ENCODE assay signal across 9 cellular contexts in genomic region chr14:34365309-34365915, GRCh38.
DNase-seq lines count a peak whose midpoint lies in the region; ATAC-seq, FAIRE-seq and TF ChIP-seq lines count a peak whose summit lies in the region.
"Had no signal": no experiment of that assay in that cellular context is flagged by ENCODE, and none has a peak within 500 bp of the region (broad histone marks: within the 10 kb centered on the region; RNA-seq: fewer than 3 reads in every experiment).

No MANE protein-coding gene starts in this region.

- POLR2A ChIA-PET in T-cell (lab: Charles Lee), result no interaction called here

- no peaks in the 10 kb centered on the region for H3K27me3 ChIP-seq in bronchial epithelial cell (ENCODE audit: control insufficient read depth, insufficient read depth, low read length)

- no peak for FAIRE-seq in bronchial epithelial cell (lab: Jason Lieb, UNC)

- CTCF ChIA-PET in T-cell (lab: Charles Lee), result interaction anchor here in 1 of 2 donors (0.6 kb wide), 1 partner anchor 39 kb away, joined by 5 read pairs; no protein-coding TSS in a partner anchor

- no peak overlapping the region for H3K4me3 ChIP-seq in bronchial epithelial cell (ENCODE audit: low read depth, low read length)

- H3K36me3 ChIP-seq in bronchial epithelial cell (ENCODE audit: control insufficient read depth, insufficient read depth, low read length), result no peaks in the 10 kb centered on the region

- H3K27ac Mint-ChIP-seq in stimulated activated naive B cell treated with anti-CD40 and anti-IgM and Interleukin-4, amounts not matched to agents 10 μg/mL and 1 μg/mL and 100 μg/mL, for 72 hours, result no peak overlapping the region
- H3K27ac Mint-ChIP-seq in stimulated activated effector memory CD8-positive, alpha-beta T cell treated with anti-CD3 and anti-CD28 coated beads, Interleukin-12 subunit alpha, Interleukin-12 subunit beta, amount 100 ng/mL, for 72 hours, result no peak overlapping the region
- no peak overlapping the region for H3K27ac Mint-ChIP-seq in T-cell

- DNase-seq in DMS114 treated with DMSO at 0.1 percent for 48 hours (lab: John Stamatoyannopoulos, UW; ENCODE audit: unreplicated experiment) (peak; percentile 25), NCI-H460 (ENCODE audit: extremely low read depth, low read depth) (peak; percentile 38), bronchial epithelial cell (ENCODE audit: low read depth) (no peak), midbrain (lab: John Stamatoyannopoulos, UW) (peak; percentile 30), NCI-H526 treated with DMSO at 0.1 percent for 48 hours (lab: John Stamatoyannopoulos, UW) (no peak), T-cell (no peak)
- no peak for DNase-seq in stimulated activated naive B cell treated with anti-CD40 and anti-IgM and Interleukin-4, amounts not matched to agents 10 μg/mL and 1 μg/mL and 100 μg/mL, for 72 hours
- no peak for DNase-seq in stimulated activated effector memory CD8-positive, alpha-beta T cell treated with anti-CD3 and anti-CD28 coated beads, Interleukin-12 subunit alpha, Interleukin-12 subunit beta, amount 100 ng/mL, for 72 hours (ENCODE audit: low spot score in 2 of 2)
- DNase-seq: activated gamma-delta T cell treated with Interleukin-2 at 50 U/mL for 16 hours had no signal

- H3K36me3 Mint-ChIP-seq in stimulated activated naive B cell treated with anti-CD40 and anti-IgM and Interleukin-4, amounts not matched to agents 10 μg/mL and 1 μg/mL and 100 μg/mL, for 72 hours, result no peaks in the 10 kb centered on the region
- no peaks in the 10 kb centered on the region for H3K36me3 Mint-ChIP-seq in stimulated activated effector memory CD8-positive, alpha-beta T cell treated with anti-CD3 and anti-CD28 coated beads, Interleukin-12 subunit alpha, Interleukin-12 subunit beta, amount 100 ng/mL, for 72 hours
- no peaks in the 10 kb centered on the region for H3K36me3 Mint-ChIP-seq in T-cell

- H3K4me1 Mint-ChIP-seq in stimulated activated naive B cell treated with anti-CD40 and anti-IgM and Interleukin-4, amounts not matched to agents 10 μg/mL and 1 μg/mL and 100 μg/mL, for 72 hours, result no peaks in the 10 kb centered on the region
- no peaks in the 10 kb centered on the region for H3K4me1 Mint-ChIP-seq in stimulated activated effector memory CD8-positive, alpha-beta T cell treated with anti-CD3 and anti-CD28 coated beads, Interleukin-12 subunit alpha, Interleukin-12 subunit beta, amount 100 ng/mL, for 72 hours
- no peaks in the 10 kb centered on the region for H3K4me1 Mint-ChIP-seq in T-cell

- no peak for ATAC-seq in stimulated activated naive B cell treated with anti-CD40 and anti-IgM and Interleukin-4, amounts not matched to agents 10 μg/mL and 1 μg/mL and 100 μg/mL, for 72 hours (replicated peaks)
- ATAC-seq in stimulated activated effector memory CD8-positive, alpha-beta T cell treated with anti-CD3 and anti-CD28 coated beads, Interleukin-12 subunit alpha, Interleukin-12 subunit beta, amount 100 ng/mL, for 72 hours, result no peak
- no peak for ATAC-seq in T-cell (replicated peaks in 1 of 4)

- no peaks in the 10 kb centered on the region for H3K9me3 Mint-ChIP-seq in stimulated activated naive B cell treated with anti-CD40 and anti-IgM and Interleukin-4, amounts not matched to agents 10 μg/mL and 1 μg/mL and 100 μg/mL, for 72 hours
- H3K9me3 Mint-ChIP-seq in stimulated activated effector memory CD8-positive, alpha-beta T cell treated with anti-CD3 and anti-CD28 coated beads, Interleukin-12 subunit alpha, Interleukin-12 subunit beta, amount 100 ng/mL, for 72 hours, result no peaks in the 10 kb centered on the region
- no peaks in the 10 kb centered on the region for H3K9me3 Mint-ChIP-seq in T-cell

- peak; percentile 5 for TF ChIP-seq CTCF in bronchial epithelial cell (IDR thresholded peaks at IDR 0.05; ENCODE audit: insufficient read depth, low read length, severe bottlenecking)

- peaks cover 22 to 33% of the 10 kb centered on the region in 2 donors for H3K27me3 Mint-ChIP-seq in stimulated activated naive B cell treated with anti-CD40 and anti-IgM and Interleukin-4, amounts not matched to agents 10 μg/mL and 1 μg/mL and 100 μg/mL, for 72 hours
- peaks cover 24 to 25% of the 10 kb centered on the region in 2 donors for H3K27me3 Mint-ChIP-seq in T-cell

- H3K4me3 Mint-ChIP-seq in stimulated activated naive B cell treated with anti-CD40 and anti-IgM and Interleukin-4, amounts not matched to agents 10 μg/mL and 1 μg/mL and 100 μg/mL, for 72 hours, result no peak overlapping the region
- no peak overlapping the region for H3K4me3 Mint-ChIP-seq in stimulated activated effector memory CD8-positive, alpha-beta T cell treated with anti-CD3 and anti-CD28 coated beads, Interleukin-12 subunit alpha, Interleukin-12 subunit beta, amount 100 ng/mL, for 72 hours
- no peak overlapping the region for H3K4me3 Mint-ChIP-seq in T-cell

Comparison
In these comparisons a context has a peak if more than half of its experiments do, and no peak if none do; other contexts are left out.
1. DNase-seq: peak in DMS114 treated with DMSO at 0.1 percent for 48 hours (single experiment), NCI-H460 (single experiment) and midbrain (single experiment); none in bronchial epithelial cell (single experiment), NCI-H526 treated with DMSO at 0.1 percent for 48 hours (single experiment), stimulated activated naive B cell treated with anti-CD40 and anti-IgM and Interleukin-4, amounts not matched to agents 10 μg/mL and 1 μg/mL and 100 μg/mL, for 72 hours (single experiment), stimulated activated effector memory CD8-positive, alpha-beta T cell treated with anti-CD3 and anti-CD28 coated beads, Interleukin-12 subunit alpha, Interleukin-12 subunit beta, amount 100 ng/mL, for 72 hours (0 of 2) and T-cell (0 of 34).